Comparison of ENCODE assay signal across 8 cellular contexts in the genomic region with DNA sequence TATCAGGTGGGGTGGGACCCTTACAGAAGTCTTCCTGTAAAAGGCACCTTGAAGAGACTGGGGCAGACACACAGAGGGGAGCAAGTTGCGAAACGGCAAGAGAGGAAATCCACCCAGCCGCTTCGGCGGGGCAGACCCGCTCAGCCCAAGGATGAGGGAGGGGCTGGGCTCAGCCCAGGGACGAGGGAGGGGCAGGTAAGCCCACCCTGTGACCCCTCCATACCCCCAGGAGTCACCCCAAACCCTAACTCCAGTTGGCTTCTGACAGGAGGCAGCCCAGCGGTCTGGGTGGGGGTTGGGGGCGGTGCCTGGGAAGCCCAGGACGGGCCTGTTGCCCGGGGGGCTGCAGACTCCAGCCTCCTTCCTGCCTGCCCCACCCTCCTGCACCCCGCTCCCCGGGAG. TPM values are rescaled to one million over a fixed set of nuclear protein-coding genes. Genes with fewer than 3 reads are reported as not detected.
DNase-seq lines count a peak whose midpoint lies in the region; ATAC-seq and TF ChIP-seq lines count a peak whose summit lies in the region.

No MANE protein-coding gene starts in this region.

- H3K4me3 ChIP-seq in astrocyte of the spinal cord (ENCODE audit: low read depth, low read length) = peak overlapping the region; percentile 87
- peak overlapping the region; percentile 88 for H3K4me3 ChIP-seq in thoracic aorta

- H3K27ac ChIP-seq in layer of hippocampus (ENCODE audit: low read depth, low read length) (peak overlapping the region; percentile 59), thoracic aorta (peak overlapping the region; percentile 83 to 89)

- no peak for ATAC-seq in thoracic aorta (ENCODE audit: insufficient number of reproducible peaks, low FRiP score, low read depth)
- no peak for ATAC-seq in HG03039 (IDR thresholded peaks at IDR 0.05; ENCODE audit: unreplicated experiment)

- DNase-seq in NCI-H82 (lab: John Stamatoyannopoulos, UW) (peak; percentile 33), NCI-H82 treated with DMSO at 0.1 percent for 48 hours (lab: John Stamatoyannopoulos, UW; ENCODE audit: unreplicated experiment) (no peak), astrocyte of the spinal cord (ENCODE audit: low read depth, low spot score) (no peak), thoracic aorta (ENCODE audit: low spot score) (no peak), NCI-H345 (lab: John Stamatoyannopoulos, UW) (no peak), middle frontal gyrus (ENCODE audit: extremely low spot score, low spot score) (no peak)

- no peaks in the 10 kb centered on the region for H3K9me3 ChIP-seq in thoracic aorta

- no peaks in the 10 kb centered on the region for H3K27me3 ChIP-seq in layer of hippocampus (ENCODE audit: control insufficient read depth, insufficient read depth, low read length)
- H3K27me3 ChIP-seq in thoracic aorta (replicated peaks; ENCODE audit: insufficient read depth) = no peaks in the 10 kb centered on the region

- in situ Hi-C loops in astrocyte of the spinal cord (cut with HindIII; ENCODE audit: low sequenced_read_pairs) = no loop called here

- no peaks in the 10 kb centered on the region for H3K36me3 ChIP-seq in thoracic aorta

- TF ChIP-seq CTCF in astrocyte of the spinal cord (IDR thresholded peaks at IDR 0.05; ENCODE audit: low read depth, low read length) (no peak), thoracic aorta (IDR thresholded peaks at IDR 0.05) (no peak)

- peaks cover 28 to 60% of the 10 kb centered on the region in 2 donors for H3K4me1 ChIP-seq in thoracic aorta (ENCODE audit: control insufficient read depth in 1 of 2, low read depth in 2 of 2)

RNA-seq across cellular contexts. Expression of gene OSBPL5, which starts 1.0 kb away (rescaled TPM):
- total RNA-seq in thoracic aorta = 100 to 1,000 TPM in 1 of 2 donors, 10 to 100 TPM in 1; 99.9 to 121 TPM

RNA-seq across cellular contexts. Expression of gene MRGPRG, which starts 54.5 kb away (rescaled TPM):
- total RNA-seq in thoracic aorta = not detected
